ENCODE assay signal across 1 cellular context in the genomic region with DNA sequence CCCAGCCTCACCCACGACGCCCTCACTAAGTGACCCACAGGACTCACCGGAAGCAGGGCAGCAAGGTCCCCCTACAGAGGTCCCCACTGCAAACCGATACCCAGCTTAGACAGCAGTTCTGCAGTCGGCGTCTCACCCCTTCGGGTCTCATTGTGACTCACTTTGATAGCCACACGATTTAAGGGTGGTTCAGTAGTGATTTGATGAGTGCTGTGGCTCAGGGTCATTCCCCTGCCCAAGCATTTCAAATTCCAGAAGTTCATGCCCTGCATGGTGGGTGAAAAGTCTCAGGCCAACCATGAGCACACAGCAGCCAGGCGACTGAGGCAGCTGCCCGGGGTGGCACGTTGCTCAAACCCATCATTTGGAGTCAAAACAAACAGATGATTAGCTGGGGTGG.
TF ChIP-seq lines count a peak whose summit lies in the region.

No MANE protein-coding gene starts in this region.

TF ChIP-seq in GM12878, 131 proteins besides CTCF, POLR2A, EP300 and RAD21 (continued from another document):
- TF ChIP-seq, protein P1, sequence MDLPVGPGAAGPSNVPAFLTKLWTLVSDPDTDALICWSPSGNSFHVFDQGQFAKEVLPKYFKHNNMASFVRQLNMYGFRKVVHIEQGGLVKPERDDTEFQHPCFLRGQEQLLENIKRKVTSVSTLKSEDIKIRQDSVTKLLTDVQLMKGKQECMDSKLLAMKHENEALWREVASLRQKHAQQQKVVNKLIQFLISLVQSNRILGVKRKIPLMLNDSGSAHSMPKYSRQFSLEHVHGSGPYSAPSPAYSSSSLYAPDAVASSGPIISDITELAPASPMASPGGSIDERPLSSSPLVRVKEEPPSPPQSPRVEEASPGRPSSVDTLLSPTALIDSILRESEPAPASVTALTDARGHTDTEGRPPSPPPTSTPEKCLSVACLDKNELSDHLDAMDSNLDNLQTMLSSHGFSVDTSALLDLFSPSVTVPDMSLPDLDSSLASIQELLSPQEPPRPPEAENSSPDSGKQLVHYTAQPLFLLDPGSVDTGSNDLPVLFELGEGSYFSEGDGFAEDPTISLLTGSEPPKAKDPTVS (IDR thresholded peaks at IDR 0.05; ENCODE audit: low read depth, low read length), result no peak
- TF ChIP-seq CHD2 (IDR thresholded peaks at IDR 0.05; ENCODE audit: borderline replicate concordance, low read depth, low read length) (no peak), SMARCA5 (IDR thresholded peaks at IDR 0.05) (no peak), TCF3 (IDR thresholded peaks at IDR 0.05; ENCODE audit: borderline replicate concordance, insufficient read depth, low read depth, low read length) (no peak), ATF7 (IDR thresholded peaks at IDR 0.05; ENCODE audit: low read depth) (no peak), GATAD2B (conservative IDR thresholded peaks at IDR 0.05; ENCODE audit: low read depth) (no peak), EED (IDR thresholded peaks at IDR 0.05; ENCODE audit: low read depth) (no peak), EZH2 (IDR thresholded peaks at IDR 0.05; ENCODE audit: borderline replicate concordance, control insufficient read depth, low read depth, low read length) (no peak), NFYA (IDR thresholded peaks at IDR 0.05; ENCODE audit: borderline replicate concordance, low read depth, low read length) (no peak), FOXK2 (IDR thresholded peaks at IDR 0.05) (no peak), PAX8 (IDR thresholded peaks at IDR 0.05) (no peak), NBN (IDR thresholded peaks at IDR 0.05) (no peak)
- TF ChIP-seq, protein P2, sequence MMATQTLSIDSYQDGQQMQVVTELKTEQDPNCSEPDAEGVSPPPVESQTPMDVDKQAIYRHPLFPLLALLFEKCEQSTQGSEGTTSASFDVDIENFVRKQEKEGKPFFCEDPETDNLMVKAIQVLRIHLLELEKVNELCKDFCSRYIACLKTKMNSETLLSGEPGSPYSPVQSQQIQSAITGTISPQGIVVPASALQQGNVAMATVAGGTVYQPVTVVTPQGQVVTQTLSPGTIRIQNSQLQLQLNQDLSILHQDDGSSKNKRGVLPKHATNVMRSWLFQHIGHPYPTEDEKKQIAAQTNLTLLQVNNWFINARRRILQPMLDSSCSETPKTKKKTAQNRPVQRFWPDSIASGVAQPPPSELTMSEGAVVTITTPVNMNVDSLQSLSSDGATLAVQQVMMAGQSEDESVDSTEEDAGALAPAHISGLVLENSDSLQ (IDR thresholded peaks at IDR 0.05), result no peak
TF ChIP-seq in GM12878: peak in this region for 0.
